1 cellular context compared by ENCODE assay signal in the genomic region with DNA sequence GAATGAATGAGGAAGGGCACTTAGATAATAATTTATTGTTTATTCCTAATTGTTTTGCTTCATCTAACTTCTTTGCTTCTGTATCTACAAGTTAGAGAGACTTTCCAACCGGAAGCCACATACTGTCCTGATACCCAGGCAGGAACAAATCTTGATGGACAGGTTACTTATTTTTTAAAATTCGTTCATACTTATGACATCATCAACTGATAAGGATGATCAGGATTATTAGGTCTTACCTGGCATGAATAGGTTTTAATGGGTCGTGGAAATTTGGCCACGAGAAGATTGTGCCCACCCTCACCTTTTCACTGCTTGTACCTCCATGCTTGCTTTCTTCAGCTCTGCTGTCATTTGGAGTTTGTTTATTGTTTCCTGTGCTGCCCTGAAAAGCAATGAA.
TF ChIP-seq lines count a peak whose summit lies in the region.

No MANE protein-coding gene starts in this region.

TF ChIP-seq in GM23338, 12 proteins besides CTCF, POLR2A, EP300 and RAD21 (continued from another document):
- TF ChIP-seq EZH2phosphoT487 (IDR thresholded peaks at IDR 0.05; ENCODE audit: unreplicated experiment) (no peak), ZNF331 (CRISPR knock-in tag; IDR thresholded peaks at IDR 0.05; ENCODE audit: low read depth) (no peak)
